Comparison of ENCODE assay signal across 12 cellular contexts in the genomic region with DNA sequence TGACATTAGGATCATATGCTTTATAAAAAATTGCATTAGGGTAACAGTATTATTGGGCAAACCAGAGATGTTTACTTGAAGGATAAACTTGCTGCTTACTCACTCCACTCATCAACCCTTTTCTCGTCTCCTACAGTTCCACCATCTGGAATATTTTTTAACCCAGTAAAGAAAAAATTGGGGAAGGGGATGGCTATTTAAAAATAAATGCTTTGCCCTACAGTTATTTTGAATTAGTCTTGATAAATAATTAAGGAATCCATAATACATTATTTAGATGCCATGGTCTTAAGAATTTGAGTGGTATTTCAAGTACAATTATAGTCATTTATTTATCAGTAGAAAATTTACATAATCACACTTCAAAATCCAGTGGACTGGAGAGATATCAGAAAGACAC.
DNase-seq lines count a peak whose midpoint lies in the region; ATAC-seq lines count a peak whose summit lies in the region.
"Had no signal": no experiment of that assay in that cellular context is flagged by ENCODE, and none has a peak within 500 bp of the region (broad histone marks: within the 10 kb centered on the region; RNA-seq: fewer than 3 reads in every experiment).

No MANE protein-coding gene starts in this region.

- DNase-seq in NCI-H446 treated with DMSO at 0.1 percent for 48 hours (lab: John Stamatoyannopoulos, UW) (peak; percentile 24), NCI-H446 (lab: John Stamatoyannopoulos, UW) (no peak), cerebellar cortex (ENCODE audit: low spot score) (peak; percentile 57), pons (ENCODE audit: low spot score) (peak; percentile 58), NCI-H146 treated with DMSO at 0.1 percent for 48 hours (lab: John Stamatoyannopoulos, UW; ENCODE audit: unreplicated experiment) (no peak)
- DNase-seq in naive thymus-derived CD8-positive, alpha-beta T cell, result no peak
- no peak for DNase-seq in activated naive CD4-positive, alpha-beta T cell (lab: John Stamatoyannopoulos, UW)
- DNase-seq: ACHN; CD4-positive, CD25-positive, alpha-beta regulatory T cell; DMS79; GM23248 had no signal

- H3K27ac Mint-ChIP-seq in naive thymus-derived CD8-positive, alpha-beta T cell, result no peak overlapping the region
- H3K27ac Mint-ChIP-seq: CD4-positive, CD25-positive, alpha-beta regulatory T cell had no signal

- peaks cover 0 to 24% (median 8%) of the 10 kb centered on the region in 9 donors for H3K9me3 Mint-ChIP-seq in naive thymus-derived CD8-positive, alpha-beta T cell

- peaks cover 3 to 10% (median 6%) of the 10 kb centered on the region in 3 donors for H3K36me3 Mint-ChIP-seq in naive thymus-derived CD8-positive, alpha-beta T cell
- H3K36me3 Mint-ChIP-seq: CD4-positive, CD25-positive, alpha-beta regulatory T cell had no signal

- no peak overlapping the region for H3K4me3 Mint-ChIP-seq in naive thymus-derived CD8-positive, alpha-beta T cell
- H3K4me3 Mint-ChIP-seq: CD4-positive, CD25-positive, alpha-beta regulatory T cell had no signal

- H3K27me3 Mint-ChIP-seq in naive thymus-derived CD8-positive, alpha-beta T cell, result peaks cover 25 to 60% (median 32%) of the 10 kb centered on the region in 5 donors

- no peak for ATAC-seq in naive thymus-derived CD8-positive, alpha-beta T cell
- ATAC-seq: HCT116 had no signal

- peaks cover 6 to 12% (median 9%) of the 10 kb centered on the region in 4 donors for H3K4me1 Mint-ChIP-seq in naive thymus-derived CD8-positive, alpha-beta T cell

- POLR2A ChIA-PET in naive thymus-derived CD8-positive, alpha-beta T cell (lab: Charles Lee), result no interaction called here

Comparison
In these comparisons a context has a peak if more than half of its experiments do, and no peak if none do; other contexts are left out.
1. DNase-seq: peak in NCI-H446 treated with DMSO at 0.1 percent for 48 hours (single experiment), cerebellar cortex (single experiment) and pons (single experiment); none in NCI-H446 (0 of 2), naive thymus-derived CD8-positive, alpha-beta T cell (0 of 10), activated naive CD4-positive, alpha-beta T cell (0 of 4) and NCI-H146 treated with DMSO at 0.1 percent for 48 hours (single experiment).